ENCODE assay signal across 1 cellular context in the genomic region with DNA sequence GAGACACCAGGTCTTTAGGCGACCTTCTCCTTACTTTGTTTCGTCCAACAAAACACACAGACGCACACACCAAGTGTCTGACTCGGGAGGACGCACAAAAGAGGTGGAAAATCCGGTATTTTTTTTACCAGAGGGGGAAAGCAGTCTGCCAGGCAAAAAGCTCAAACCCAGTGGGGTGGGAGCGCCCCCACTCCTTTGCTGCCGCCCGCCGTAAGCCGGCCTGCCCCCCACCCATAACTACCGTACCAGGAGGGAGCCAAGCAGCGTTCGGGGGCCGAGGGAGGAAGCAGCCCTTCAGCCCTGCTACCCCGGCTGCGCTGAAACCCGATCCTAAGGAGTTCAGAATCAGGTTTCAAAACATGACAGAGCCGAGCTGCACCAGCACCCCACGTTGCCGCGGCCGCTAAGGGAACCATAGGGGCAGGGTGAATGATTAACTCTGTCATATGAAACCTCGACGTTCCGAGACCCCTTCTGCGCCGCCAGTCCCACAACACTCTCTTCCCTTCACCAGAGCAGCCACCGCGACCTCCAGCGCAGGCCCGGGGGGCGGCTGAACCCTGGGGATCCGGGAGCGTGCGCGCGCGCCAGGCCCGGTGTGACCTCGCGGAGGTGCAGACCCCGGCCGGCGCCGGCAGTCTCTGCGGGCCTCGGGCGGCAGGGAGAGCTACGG.
TF ChIP-seq lines count a peak whose summit lies in the region.

No MANE protein-coding gene starts in this region.

TF ChIP-seq in HepG2, 621 proteins besides CTCF, POLR2A, EP300 and RAD21 (continued from another document and continues in another):
- TF ChIP-seq, protein P1, sequence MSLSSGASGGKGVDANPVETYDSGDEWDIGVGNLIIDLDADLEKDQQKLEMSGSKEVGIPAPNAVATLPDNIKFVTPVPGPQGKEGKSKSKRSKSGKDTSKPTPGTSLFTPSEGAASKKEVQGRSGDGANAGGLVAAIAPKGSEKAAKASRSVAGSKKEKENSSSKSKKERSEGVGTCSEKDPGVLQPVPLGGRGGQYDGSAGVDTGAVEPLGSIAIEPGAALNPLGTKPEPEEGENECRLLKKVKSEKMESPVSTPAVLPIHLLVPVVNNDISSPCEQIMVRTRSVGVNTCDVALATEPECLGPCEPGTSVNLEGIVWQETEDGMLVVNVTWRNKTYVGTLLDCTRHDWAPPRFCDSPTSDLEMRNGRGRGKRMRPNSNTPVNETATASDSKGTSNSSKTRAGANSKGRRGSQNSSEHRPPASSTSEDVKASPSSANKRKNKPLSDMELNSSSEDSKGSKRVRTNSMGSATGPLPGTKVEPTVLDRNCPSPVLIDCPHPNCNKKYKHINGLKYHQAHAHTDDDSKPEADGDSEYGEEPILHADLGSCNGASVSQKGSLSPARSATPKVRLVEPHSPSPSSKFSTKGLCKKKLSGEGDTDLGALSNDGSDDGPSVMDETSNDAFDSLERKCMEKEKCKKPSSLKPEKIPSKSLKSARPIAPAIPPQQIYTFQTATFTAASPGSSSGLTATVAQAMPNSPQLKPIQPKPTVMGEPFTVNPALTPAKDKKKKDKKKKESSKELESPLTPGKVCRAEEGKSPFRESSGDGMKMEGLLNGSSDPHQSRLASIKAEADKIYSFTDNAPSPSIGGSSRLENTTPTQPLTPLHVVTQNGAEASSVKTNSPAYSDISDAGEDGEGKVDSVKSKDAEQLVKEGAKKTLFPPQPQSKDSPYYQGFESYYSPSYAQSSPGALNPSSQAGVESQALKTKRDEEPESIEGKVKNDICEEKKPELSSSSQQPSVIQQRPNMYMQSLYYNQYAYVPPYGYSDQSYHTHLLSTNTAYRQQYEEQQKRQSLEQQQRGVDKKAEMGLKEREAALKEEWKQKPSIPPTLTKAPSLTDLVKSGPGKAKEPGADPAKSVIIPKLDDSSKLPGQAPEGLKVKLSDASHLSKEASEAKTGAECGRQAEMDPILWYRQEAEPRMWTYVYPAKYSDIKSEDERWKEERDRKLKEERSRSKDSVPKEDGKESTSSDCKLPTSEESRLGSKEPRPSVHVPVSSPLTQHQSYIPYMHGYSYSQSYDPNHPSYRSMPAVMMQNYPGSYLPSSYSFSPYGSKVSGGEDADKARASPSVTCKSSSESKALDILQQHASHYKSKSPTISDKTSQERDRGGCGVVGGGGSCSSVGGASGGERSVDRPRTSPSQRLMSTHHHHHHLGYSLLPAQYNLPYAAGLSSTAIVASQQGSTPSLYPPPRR (CRISPR knock-in tag; IDR thresholded peaks at IDR 0.05; ENCODE audit: borderline replicate concordance) = peak; percentile 22; the same call in 1 of the 2 replicates
- no peak for TF ChIP-seq RXRA (CRISPR knock-in tag; IDR thresholded peaks at IDR 0.05)
- no peak for TF ChIP-seq ISX (CRISPR knock-in tag; conservative IDR thresholded peaks at IDR 0.05)
- TF ChIP-seq ZNF12 (CRISPR knock-in tag; IDR thresholded peaks at IDR 0.05) = no peak
- TF ChIP-seq SP1 (IDR thresholded peaks at IDR 0.05) = no peak
- TF ChIP-seq SP1 (CRISPR knock-in tag; IDR thresholded peaks at IDR 0.05) = no peak
- no peak for TF ChIP-seq ZNF143 (CRISPR knock-in tag; IDR thresholded peaks at IDR 0.05)
- TF ChIP-seq, protein P2, sequence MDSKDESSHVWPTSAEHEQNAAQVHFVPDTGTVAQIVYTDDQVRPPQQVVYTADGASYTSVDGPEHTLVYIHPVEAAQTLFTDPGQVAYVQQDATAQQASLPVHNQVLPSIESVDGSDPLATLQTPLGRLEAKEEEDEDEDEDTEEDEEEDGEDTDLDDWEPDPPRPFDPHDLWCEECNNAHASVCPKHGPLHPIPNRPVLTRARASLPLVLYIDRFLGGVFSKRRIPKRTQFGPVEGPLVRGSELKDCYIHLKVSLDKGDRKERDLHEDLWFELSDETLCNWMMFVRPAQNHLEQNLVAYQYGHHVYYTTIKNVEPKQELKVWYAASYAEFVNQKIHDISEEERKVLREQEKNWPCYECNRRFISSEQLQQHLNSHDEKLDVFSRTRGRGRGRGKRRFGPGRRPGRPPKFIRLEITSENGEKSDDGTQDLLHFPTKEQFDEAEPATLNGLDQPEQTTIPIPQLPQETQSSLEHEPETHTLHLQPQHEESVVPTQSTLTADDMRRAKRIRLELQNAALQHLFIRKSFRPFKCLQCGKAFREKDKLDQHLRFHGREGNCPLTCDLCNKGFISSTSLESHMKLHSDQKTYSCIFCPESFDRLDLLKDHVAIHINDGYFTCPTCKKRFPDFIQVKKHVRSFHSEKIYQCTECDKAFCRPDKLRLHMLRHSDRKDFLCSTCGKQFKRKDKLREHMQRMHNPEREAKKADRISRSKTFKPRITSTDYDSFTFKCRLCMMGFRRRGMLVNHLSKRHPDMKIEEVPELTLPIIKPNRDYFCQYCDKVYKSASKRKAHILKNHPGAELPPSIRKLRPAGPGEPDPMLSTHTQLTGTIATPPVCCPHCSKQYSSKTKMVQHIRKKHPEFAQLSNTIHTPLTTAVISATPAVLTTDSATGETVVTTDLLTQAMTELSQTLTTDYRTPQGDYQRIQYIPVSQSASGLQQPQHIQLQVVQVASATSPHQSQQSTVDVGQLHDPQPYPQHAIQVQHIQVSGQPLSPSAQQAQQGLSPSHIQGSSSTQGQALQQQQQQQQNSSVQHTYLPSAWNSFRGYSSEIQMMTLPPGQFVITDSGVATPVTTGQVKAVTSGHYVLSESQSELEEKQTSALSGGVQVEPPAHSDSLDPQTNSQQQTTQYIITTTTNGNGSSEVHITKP (CRISPR knock-in tag; IDR thresholded peaks at IDR 0.05; ENCODE audit: low read depth) = no peak; the same call in 1 of the 2 replicates
- 0 out of 2 replicates have a peak, but pooled peaks have one; percentile 42 for TF ChIP-seq ZNF790 (CRISPR knock-in tag; IDR thresholded peaks at IDR 0.05; ENCODE audit: borderline replicate concordance)
- no peak for TF ChIP-seq BHLHE40 (IDR thresholded peaks at IDR 0.05; ENCODE audit: low read length)
- TF ChIP-seq, protein P3, sequence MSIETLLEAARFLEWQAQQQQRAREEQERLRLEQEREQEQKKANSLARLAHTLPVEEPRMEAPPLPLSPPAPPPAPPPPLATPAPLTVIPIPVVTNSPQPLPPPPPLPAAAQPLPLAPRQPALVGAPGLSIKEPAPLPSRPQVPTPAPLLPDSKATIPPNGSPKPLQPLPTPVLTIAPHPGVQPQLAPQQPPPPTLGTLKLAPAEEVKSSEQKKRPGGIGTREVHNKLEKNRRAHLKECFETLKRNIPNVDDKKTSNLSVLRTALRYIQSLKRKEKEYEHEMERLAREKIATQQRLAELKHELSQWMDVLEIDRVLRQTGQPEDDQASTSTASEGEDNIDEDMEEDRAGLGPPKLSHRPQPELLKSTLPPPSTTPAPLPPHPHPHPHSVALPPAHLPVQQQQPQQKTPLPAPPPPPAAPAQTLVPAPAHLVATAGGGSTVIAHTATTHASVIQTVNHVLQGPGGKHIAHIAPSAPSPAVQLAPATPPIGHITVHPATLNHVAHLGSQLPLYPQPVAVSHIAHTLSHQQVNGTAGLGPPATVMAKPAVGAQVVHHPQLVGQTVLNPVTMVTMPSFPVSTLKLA (IDR thresholded peaks at IDR 0.05) = peak; percentile 87
- no peak for TF ChIP-seq LCORL (IDR thresholded peaks at IDR 0.05)
- TF ChIP-seq LCORL (CRISPR knock-in tag; IDR thresholded peaks at IDR 0.05) = peak; percentile 54
- 0 out of 2 replicates have a peak, but pooled peaks have one; percentile 59 for TF ChIP-seq TMF1 (CRISPR knock-in tag; IDR thresholded peaks at IDR 0.05; ENCODE audit: low read depth)
- peak; percentile 51; the same call in 1 of the 2 replicates for TF ChIP-seq GZF1 (CRISPR knock-in tag; IDR thresholded peaks at IDR 0.05)
- no peak for TF ChIP-seq SP4 (CRISPR knock-in tag; IDR thresholded peaks at IDR 0.05)
- TF ChIP-seq TBP (CRISPR knock-in tag; IDR thresholded peaks at IDR 0.05) = no peak
- TF ChIP-seq ONECUT2 (CRISPR knock-in tag; IDR thresholded peaks at IDR 0.05) = no peak
- no peak for TF ChIP-seq TBX3 (IDR thresholded peaks at IDR 0.05; ENCODE audit: borderline replicate concordance)
- TF ChIP-seq, protein P4, sequence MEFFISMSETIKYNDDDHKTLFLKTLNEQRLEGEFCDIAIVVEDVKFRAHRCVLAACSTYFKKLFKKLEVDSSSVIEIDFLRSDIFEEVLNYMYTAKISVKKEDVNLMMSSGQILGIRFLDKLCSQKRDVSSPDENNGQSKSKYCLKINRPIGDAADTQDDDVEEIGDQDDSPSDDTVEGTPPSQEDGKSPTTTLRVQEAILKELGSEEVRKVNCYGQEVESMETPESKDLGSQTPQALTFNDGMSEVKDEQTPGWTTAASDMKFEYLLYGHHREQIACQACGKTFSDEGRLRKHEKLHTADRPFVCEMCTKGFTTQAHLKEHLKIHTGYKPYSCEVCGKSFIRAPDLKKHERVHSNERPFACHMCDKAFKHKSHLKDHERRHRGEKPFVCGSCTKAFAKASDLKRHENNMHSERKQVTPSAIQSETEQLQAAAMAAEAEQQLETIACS (CRISPR knock-in tag; IDR thresholded peaks at IDR 0.05) = peak; percentile 80
- TF ChIP-seq ZNF557 (CRISPR knock-in tag; IDR thresholded peaks at IDR 0.05) = no peak
- TF ChIP-seq SYNCRIP (IDR thresholded peaks at IDR 0.05; ENCODE audit: insufficient read depth, low read depth, low read length) = no peak
- no peak for TF ChIP-seq ZNF17 (CRISPR knock-in tag; IDR thresholded peaks at IDR 0.05)
- TF ChIP-seq ELF1 (CRISPR knock-in tag; IDR thresholded peaks at IDR 0.05) = no peak
- TF ChIP-seq ZNF235 (CRISPR knock-in tag; IDR thresholded peaks at IDR 0.05; ENCODE audit: borderline replicate concordance) = no peak
- no peak for TF ChIP-seq MAF1 (CRISPR knock-in tag; IDR thresholded peaks at IDR 0.05; ENCODE audit: borderline replicate concordance)
- TF ChIP-seq DPF2 (CRISPR knock-in tag; IDR thresholded peaks at IDR 0.05; ENCODE audit: borderline replicate concordance, low read depth) = no peak
- no peak for TF ChIP-seq ZNF674 (CRISPR knock-in tag; IDR thresholded peaks at IDR 0.05; ENCODE audit: low read depth)
- TF ChIP-seq ZNF251 (CRISPR knock-in tag; IDR thresholded peaks at IDR 0.05) = no peak
- TF ChIP-seq, protein P5, sequence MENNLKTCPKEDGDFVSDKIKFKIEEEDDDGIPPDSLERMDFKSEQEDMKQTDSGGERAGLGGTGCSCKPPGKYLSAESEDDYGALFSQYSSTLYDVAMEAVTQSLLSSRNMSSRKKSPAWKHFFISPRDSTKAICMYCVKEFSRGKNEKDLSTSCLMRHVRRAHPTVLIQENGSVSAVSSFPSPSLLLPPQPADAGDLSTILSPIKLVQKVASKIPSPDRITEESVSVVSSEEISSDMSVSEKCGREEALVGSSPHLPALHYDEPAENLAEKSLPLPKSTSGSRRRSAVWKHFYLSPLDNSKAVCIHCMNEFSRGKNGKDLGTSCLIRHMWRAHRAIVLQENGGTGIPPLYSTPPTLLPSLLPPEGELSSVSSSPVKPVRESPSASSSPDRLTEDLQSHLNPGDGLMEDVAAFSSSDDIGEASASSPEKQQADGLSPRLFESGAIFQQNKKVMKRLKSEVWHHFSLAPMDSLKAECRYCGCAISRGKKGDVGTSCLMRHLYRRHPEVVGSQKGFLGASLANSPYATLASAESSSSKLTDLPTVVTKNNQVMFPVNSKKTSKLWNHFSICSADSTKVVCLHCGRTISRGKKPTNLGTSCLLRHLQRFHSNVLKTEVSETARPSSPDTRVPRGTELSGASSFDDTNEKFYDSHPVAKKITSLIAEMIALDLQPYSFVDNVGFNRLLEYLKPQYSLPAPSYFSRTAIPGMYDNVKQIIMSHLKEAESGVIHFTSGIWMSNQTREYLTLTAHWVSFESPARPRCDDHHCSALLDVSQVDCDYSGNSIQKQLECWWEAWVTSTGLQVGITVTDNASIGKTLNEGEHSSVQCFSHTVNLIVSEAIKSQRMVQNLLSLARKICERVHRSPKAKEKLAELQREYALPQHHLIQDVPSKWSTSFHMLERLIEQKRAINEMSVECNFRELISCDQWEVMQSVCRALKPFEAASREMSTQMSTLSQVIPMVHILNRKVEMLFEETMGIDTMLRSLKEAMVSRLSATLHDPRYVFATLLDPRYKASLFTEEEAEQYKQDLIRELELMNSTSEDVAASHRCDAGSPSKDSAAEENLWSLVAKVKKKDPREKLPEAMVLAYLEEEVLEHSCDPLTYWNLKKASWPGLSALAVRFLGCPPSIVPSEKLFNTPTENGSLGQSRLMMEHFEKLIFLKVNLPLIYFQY (CRISPR knock-in tag; IDR thresholded peaks at IDR 0.05; ENCODE audit: borderline replicate concordance) = no peak
- TF ChIP-seq KMT2A (CRISPR knock-in tag; IDR thresholded peaks at IDR 0.05) = no peak; the same call in 1 of the 2 replicates
- TF ChIP-seq REXO4 (CRISPR knock-in tag; IDR thresholded peaks at IDR 0.05; ENCODE audit: borderline replicate concordance) = no peak
- no peak for TF ChIP-seq NCOA2 (CRISPR knock-in tag; IDR thresholded peaks at IDR 0.05)
- TF ChIP-seq, protein P6, sequence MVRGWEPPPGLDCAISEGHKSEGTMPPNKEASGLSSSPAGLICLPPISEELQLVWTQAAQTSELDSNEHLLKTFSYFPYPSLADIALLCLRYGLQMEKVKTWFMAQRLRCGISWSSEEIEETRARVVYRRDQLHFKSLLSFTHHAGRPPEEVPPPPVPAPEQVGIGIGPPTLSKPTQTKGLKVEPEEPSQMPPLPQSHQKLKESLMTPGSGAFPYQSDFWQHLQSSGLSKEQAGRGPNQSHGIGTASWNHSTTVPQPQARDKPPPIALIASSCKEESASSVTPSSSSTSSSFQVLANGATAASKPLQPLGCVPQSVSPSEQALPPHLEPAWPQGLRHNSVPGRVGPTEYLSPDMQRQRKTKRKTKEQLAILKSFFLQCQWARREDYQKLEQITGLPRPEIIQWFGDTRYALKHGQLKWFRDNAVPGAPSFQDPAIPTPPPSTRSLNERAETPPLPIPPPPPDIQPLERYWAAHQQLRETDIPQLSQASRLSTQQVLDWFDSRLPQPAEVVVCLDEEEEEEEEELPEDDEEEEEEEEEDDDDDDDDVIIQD (CRISPR knock-in tag; IDR thresholded peaks at IDR 0.05; ENCODE audit: low read depth) = 0 out of 2 replicates have a peak, but pooled peaks have one; percentile 52
- no peak; the same call in 1 of the 2 replicates for TF ChIP-seq ZNF567 (CRISPR knock-in tag; IDR thresholded peaks at IDR 0.05; ENCODE audit: borderline replicate concordance)
- no peak for TF ChIP-seq PRMT3 (CRISPR knock-in tag; IDR thresholded peaks at IDR 0.05; ENCODE audit: borderline replicate concordance, low read depth)
- no peak for TF ChIP-seq SOX13 (IDR thresholded peaks at IDR 0.05)
- peak in 1 of 2 experiments; percentile 33; a peak in 1 of 4 replicates for TF ChIP-seq SOX13 (CRISPR knock-in tag; conservative IDR thresholded peaks at IDR 0.05 in 1 of 2, IDR thresholded peaks at IDR 0.05 in 1 of 2)
- no peak for TF ChIP-seq YEATS2 (CRISPR knock-in tag; IDR thresholded peaks at IDR 0.05; ENCODE audit: borderline replicate concordance)
- TF ChIP-seq, protein P7, sequence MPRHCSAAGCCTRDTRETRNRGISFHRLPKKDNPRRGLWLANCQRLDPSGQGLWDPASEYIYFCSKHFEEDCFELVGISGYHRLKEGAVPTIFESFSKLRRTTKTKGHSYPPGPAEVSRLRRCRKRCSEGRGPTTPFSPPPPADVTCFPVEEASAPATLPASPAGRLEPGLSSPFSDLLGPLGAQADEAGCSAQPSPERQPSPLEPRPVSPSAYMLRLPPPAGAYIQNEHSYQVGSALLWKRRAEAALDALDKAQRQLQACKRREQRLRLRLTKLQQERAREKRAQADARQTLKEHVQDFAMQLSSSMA (CRISPR knock-in tag; IDR thresholded peaks at IDR 0.05) = no peak
- TF ChIP-seq ZNF570 (CRISPR knock-in tag; IDR thresholded peaks at IDR 0.05; ENCODE audit: borderline replicate concordance) = no peak
- no peak for TF ChIP-seq SUZ12 (IDR thresholded peaks at IDR 0.05; ENCODE audit: low read depth, low read length)
- TF ChIP-seq ZNF569 (CRISPR knock-in tag; IDR thresholded peaks at IDR 0.05; ENCODE audit: borderline replicate concordance) = 0 out of 2 replicates have a peak, but pooled peaks have one; percentile 64
- TF ChIP-seq BORCS8-MEF2B (CRISPR knock-in tag; IDR thresholded peaks at IDR 0.05) = peak; percentile 76
- 0 out of 2 replicates have a peak, but pooled peaks have one; percentile 16 for TF ChIP-seq BCL6 (CRISPR knock-in tag; IDR thresholded peaks at IDR 0.05)
- TF ChIP-seq SIN3A (IDR thresholded peaks at IDR 0.05; ENCODE audit: borderline replicate concordance, low read depth, low read length) = peak; percentile 94
- no peak for TF ChIP-seq HOXA7 (CRISPR knock-in tag; IDR thresholded peaks at IDR 0.05)
